Comparison of ENCODE assay signal across 16 cellular contexts in the genomic region with DNA sequence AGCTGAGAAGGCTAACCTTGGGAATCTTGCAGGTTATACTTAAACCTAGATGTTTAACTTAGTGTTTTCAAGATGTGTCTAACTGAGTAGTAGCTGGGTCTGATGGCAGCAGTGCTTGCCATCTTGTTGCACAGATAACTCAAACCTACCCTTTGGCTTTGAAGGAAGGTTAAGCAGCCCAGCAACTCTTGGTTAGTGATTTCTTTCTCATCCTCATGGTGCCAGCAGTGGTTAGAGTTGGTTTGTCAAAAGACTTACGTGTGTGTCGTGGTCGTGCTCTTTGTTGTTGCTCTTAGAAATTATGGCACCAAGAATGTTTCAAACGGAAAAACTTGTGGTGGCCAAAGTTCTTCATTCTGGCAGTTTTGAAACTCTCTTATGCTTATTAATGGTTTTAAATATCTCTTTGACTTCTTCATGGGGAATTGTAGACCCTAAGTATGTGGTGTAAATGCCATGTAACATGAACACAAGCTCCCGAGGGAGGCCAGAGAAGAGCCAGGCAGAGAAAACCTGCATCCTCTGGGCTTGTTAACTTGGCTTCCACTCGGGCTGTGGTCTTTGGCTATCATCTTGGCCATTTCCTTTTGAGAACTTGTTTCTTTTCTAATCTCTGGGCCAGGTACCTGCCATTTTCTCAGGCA.
"Had no signal": no experiment of that assay in that cellular context is flagged by ENCODE, and none has a peak within 500 bp of the region (broad histone marks: within the 10 kb centered on the region; RNA-seq: fewer than 3 reads in every experiment).

No MANE protein-coding gene starts in this region.

- ATAC-seq: esophagus mucosa, heart right ventricle, natural killer cell, psoas muscle, sciatic nerve had no signal

- H3K4me1 ChIP-seq: pancreas had no signal

- H3K9me3 Mint-ChIP-seq: natural killer cell, type B pancreatic cell had no signal

- DNase-seq: cortex of kidney; dorsolateral prefrontal cortex; effector CD8-positive, alpha-beta T cell; heart right ventricle; hypothalamus; kidney glomerular epithelial cell; natural killer cell; occipital lobe; pancreas; psoas muscle; stimulated activated CD4-positive, alpha-beta T cell treated with anti-CD3 and anti-CD28 coated beads, Interleukin-2, amount 100 ng/mL, for 24 hours; stimulated activated CD4-positive, alpha-beta T cell treated with anti-CD3 and anti-CD28 coated beads, Interleukin-4, amount 100 ng/mL, for 4 hours; stimulated activated naive CD4-positive, alpha-beta T cell treated with Interleukin-2 at 50 U/mL for 16 hours had no signal

- H3K4me3 ChIP-seq: dorsolateral prefrontal cortex, heart right ventricle, pancreas, psoas muscle had no signal

- H3K9me3 ChIP-seq: heart right ventricle, pancreas, psoas muscle had no signal

- H3K27ac Mint-ChIP-seq: natural killer cell had no signal

- H3K27ac ChIP-seq: heart right ventricle, pancreas, psoas muscle had no signal

- H3K27me3 ChIP-seq: dorsolateral prefrontal cortex, heart right ventricle, pancreas had no signal

- H3K4me3 Mint-ChIP-seq: natural killer cell, type B pancreatic cell had no signal

- H3K27me3 Mint-ChIP-seq: type B pancreatic cell had no signal
